1 cellular context compared by ENCODE assay signal in genomic region chr11:9347100-9347499, GRCh38.
A peak's percentile ranks its signal among the peaks of the same experiment; 100 is the strongest.
TF ChIP-seq lines count a peak whose summit lies in the region.

No MANE protein-coding gene starts in this region.

TF ChIP-seq in K562, 482 proteins besides CTCF, POLR2A, EP300 and RAD21 (continued from another document and continues in another):
- TF ChIP-seq, protein P1, sequence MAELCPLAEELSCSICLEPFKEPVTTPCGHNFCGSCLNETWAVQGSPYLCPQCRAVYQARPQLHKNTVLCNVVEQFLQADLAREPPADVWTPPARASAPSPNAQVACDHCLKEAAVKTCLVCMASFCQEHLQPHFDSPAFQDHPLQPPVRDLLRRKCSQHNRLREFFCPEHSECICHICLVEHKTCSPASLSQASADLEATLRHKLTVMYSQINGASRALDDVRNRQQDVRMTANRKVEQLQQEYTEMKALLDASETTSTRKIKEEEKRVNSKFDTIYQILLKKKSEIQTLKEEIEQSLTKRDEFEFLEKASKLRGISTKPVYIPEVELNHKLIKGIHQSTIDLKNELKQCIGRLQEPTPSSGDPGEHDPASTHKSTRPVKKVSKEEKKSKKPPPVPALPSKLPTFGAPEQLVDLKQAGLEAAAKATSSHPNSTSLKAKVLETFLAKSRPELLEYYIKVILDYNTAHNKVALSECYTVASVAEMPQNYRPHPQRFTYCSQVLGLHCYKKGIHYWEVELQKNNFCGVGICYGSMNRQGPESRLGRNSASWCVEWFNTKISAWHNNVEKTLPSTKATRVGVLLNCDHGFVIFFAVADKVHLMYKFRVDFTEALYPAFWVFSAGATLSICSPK (IDR thresholded peaks at IDR 0.05; ENCODE audit: borderline replicate concordance) = no peak
- TF ChIP-seq NCOA6 (IDR thresholded peaks at IDR 0.05) (no peak), NFRKB (IDR thresholded peaks at IDR 0.05; ENCODE audit: low read depth) (no peak), NFIC (IDR thresholded peaks at IDR 0.05) (no peak), TBP (optimal IDR thresholded peaks at IDR 0.05; ENCODE audit: low read depth, low read length) (no peak), RUNX1 (IDR thresholded peaks at IDR 0.05; ENCODE audit: low read depth) (no peak), ZC3H8 (IDR thresholded peaks at IDR 0.05) (no peak), BCOR (IDR thresholded peaks at IDR 0.05) (no peak), STAT6 (CRISPR knock-in tag; IDR thresholded peaks at IDR 0.05) (no peak), CHD2 (IDR thresholded peaks at IDR 0.05; ENCODE audit: low read depth, low read length) (no peak), DNMT1 (IDR thresholded peaks at IDR 0.05) (no peak), HDAC8 (tag; IDR thresholded peaks at IDR 0.05) (no peak), ILK (tag; IDR thresholded peaks at IDR 0.05; ENCODE audit: borderline replicate concordance, low read depth) (no peak), FUS (optimal IDR thresholded peaks at IDR 0.05; ENCODE audit: low read depth, low read length) (no peak), SOX6 (IDR thresholded peaks at IDR 0.05) (peak; percentile 74), MIER1 (IDR thresholded peaks at IDR 0.05; ENCODE audit: low read depth) (no peak), TBL1XR1 (IDR thresholded peaks at IDR 0.05; ENCODE audit: low read length in 2 of 2) (no peak), ZNF143 (CRISPR knock-in tag; IDR thresholded peaks at IDR 0.05) (no peak), SMARCA4 (IDR thresholded peaks at IDR 0.05) (peak; percentile 74), CREB3 (tag; conservative IDR thresholded peaks at IDR 0.05; ENCODE audit: low read depth) (no peak), SMARCB1 (IDR thresholded peaks at IDR 0.05; ENCODE audit: insufficient read length, low read depth) (no peak), ZNF561 (CRISPR knock-in tag; conservative IDR thresholded peaks at IDR 0.05) (no peak), SRSF1 (IDR thresholded peaks at IDR 0.05; ENCODE audit: low read depth, low read length) (no peak), PHB (CRISPR knock-in tag; IDR thresholded peaks at IDR 0.05) (no peak), FOXM1 (IDR thresholded peaks at IDR 0.05; ENCODE audit: low read depth) (no peak), FOXM1 (CRISPR knock-in tag; IDR thresholded peaks at IDR 0.05; ENCODE audit: low read depth) (no peak), EGR1 (conservative IDR thresholded peaks at IDR 0.05) (no peak), ZNF232 (CRISPR knock-in tag; IDR thresholded peaks at IDR 0.05) (no peak), MYC (IDR thresholded peaks at IDR 0.05; ENCODE audit: low read depth, low read length) (peak; percentile 83), MYC (CRISPR knock-in tag; IDR thresholded peaks at IDR 0.05; ENCODE audit: borderline replicate concordance, low read depth) (no peak), ZNF23 (CRISPR knock-in tag; IDR thresholded peaks at IDR 0.05) (no peak), MNT (conservative IDR thresholded peaks at IDR 0.05) (peak; percentile 33 to 54; a peak in 1 of 4 replicates), SAFB (IDR thresholded peaks at IDR 0.05; ENCODE audit: borderline replicate concordance, low read depth, low read length) (no peak), ZNF384 (IDR thresholded peaks at IDR 0.05; ENCODE audit: low read depth, low read length) (no peak), WHSC1 (IDR thresholded peaks at IDR 0.05; ENCODE audit: low read length) (no peak), MED1 (CRISPR knock-in tag; IDR thresholded peaks at IDR 0.05; ENCODE audit: borderline replicate concordance) (no peak), HIVEP1 (CRISPR knock-in tag; IDR thresholded peaks at IDR 0.05) (no peak)
- TF ChIP-seq, protein P2, sequence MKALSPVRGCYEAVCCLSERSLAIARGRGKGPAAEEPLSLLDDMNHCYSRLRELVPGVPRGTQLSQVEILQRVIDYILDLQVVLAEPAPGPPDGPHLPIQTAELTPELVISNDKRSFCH (CRISPR knock-in tag; IDR thresholded peaks at IDR 0.05) = no peak
- TF ChIP-seq, protein P2 (tag; IDR thresholded peaks at IDR 0.05) = no peak
- TF ChIP-seq, protein P3, sequence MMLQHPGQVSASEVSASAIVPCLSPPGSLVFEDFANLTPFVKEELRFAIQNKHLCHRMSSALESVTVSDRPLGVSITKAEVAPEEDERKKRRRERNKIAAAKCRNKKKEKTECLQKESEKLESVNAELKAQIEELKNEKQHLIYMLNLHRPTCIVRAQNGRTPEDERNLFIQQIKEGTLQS (IDR thresholded peaks at IDR 0.05) = no peak
- TF ChIP-seq, protein P3 (CRISPR knock-in tag; conservative IDR thresholded peaks at IDR 0.05) = no peak
- TF ChIP-seq, protein P4, sequence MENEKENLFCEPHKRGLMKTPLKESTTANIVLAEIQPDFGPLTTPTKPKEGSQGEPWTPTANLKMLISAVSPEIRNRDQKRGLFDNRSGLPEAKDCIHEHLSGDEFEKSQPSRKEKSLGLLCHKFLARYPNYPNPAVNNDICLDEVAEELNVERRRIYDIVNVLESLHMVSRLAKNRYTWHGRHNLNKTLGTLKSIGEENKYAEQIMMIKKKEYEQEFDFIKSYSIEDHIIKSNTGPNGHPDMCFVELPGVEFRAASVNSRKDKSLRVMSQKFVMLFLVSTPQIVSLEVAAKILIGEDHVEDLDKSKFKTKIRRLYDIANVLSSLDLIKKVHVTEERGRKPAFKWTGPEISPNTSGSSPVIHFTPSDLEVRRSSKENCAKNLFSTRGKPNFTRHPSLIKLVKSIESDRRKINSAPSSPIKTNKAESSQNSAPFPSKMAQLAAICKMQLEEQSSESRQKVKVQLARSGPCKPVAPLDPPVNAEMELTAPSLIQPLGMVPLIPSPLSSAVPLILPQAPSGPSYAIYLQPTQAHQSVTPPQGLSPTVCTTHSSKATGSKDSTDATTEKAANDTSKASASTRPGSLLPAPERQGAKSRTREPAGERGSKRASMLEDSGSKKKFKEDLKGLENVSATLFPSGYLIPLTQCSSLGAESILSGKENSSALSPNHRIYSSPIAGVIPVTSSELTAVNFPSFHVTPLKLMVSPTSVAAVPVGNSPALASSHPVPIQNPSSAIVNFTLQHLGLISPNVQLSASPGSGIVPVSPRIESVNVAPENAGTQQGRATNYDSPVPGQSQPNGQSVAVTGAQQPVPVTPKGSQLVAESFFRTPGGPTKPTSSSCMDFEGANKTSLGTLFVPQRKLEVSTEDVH (IDR thresholded peaks at IDR 0.05; ENCODE audit: low read depth, partially characterized antibody) = no peak
- TF ChIP-seq, protein P5, sequence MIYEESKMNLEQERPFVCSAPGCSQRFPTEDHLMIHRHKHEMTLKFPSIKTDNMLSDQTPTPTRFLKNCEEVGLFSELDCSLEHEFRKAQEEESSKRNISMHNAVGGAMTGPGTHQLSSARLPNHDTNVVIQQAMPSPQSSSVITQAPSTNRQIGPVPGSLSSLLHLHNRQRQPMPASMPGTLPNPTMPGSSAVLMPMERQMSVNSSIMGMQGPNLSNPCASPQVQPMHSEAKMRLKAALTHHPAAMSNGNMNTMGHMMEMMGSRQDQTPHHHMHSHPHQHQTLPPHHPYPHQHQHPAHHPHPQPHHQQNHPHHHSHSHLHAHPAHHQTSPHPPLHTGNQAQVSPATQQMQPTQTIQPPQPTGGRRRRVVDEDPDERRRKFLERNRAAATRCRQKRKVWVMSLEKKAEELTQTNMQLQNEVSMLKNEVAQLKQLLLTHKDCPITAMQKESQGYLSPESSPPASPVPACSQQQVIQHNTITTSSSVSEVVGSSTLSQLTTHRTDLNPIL (CRISPR knock-in tag; IDR thresholded peaks at IDR 0.05) = no peak
- TF ChIP-seq, protein P6, sequence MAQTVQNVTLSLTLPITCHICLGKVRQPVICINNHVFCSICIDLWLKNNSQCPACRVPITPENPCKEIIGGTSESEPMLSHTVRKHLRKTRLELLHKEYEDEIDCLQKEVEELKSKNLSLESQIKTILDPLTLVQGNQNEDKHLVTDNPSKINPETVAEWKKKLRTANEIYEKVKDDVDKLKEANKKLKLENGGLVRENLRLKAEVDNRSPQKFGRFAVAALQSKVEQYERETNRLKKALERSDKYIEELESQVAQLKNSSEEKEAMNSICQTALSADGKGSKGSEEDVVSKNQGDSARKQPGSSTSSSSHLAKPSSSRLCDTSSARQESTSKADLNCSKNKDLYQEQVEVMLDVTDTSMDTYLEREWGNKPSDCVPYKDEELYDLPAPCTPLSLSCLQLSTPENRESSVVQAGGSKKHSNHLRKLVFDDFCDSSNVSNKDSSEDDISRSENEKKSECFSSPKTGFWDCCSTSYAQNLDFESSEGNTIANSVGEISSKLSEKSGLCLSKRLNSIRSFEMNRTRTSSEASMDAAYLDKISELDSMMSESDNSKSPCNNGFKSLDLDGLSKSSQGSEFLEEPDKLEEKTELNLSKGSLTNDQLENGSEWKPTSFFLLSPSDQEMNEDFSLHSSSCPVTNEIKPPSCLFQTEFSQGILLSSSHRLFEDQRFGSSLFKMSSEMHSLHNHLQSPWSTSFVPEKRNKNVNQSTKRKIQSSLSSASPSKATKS (CRISPR knock-in tag; IDR thresholded peaks at IDR 0.05) = no peak
- TF ChIP-seq, protein P7, sequence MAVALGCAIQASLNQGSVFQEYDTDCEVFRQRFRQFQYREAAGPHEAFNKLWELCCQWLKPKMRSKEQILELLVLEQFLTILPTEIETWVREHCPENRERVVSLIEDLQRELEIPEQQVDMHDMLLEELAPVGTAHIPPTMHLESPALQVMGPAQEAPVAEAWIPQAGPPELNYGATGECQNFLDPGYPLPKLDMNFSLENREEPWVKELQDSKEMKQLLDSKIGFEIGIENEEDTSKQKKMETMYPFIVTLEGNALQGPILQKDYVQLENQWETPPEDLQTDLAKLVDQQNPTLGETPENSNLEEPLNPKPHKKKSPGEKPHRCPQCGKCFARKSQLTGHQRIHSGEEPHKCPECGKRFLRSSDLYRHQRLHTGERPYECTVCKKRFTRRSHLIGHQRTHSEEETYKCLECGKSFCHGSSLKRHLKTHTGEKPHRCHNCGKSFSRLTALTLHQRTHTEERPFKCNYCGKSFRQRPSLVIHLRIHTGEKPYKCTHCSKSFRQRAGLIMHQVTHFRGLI (CRISPR knock-in tag; IDR thresholded peaks at IDR 0.05) = no peak
- TF ChIP-seq, protein P8, sequence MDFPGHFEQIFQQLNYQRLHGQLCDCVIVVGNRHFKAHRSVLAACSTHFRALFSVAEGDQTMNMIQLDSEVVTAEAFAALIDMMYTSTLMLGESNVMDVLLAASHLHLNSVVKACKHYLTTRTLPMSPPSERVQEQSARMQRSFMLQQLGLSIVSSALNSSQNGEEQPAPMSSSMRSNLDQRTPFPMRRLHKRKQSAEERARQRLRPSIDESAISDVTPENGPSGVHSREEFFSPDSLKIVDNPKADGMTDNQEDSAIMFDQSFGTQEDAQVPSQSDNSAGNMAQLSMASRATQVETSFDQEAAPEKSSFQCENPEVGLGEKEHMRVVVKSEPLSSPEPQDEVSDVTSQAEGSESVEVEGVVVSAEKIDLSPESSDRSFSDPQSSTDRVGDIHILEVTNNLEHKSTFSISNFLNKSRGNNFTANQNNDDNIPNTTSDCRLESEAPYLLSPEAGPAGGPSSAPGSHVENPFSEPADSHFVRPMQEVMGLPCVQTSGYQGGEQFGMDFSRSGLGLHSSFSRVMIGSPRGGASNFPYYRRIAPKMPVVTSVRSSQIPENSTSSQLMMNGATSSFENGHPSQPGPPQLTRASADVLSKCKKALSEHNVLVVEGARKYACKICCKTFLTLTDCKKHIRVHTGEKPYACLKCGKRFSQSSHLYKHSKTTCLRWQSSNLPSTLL (IDR thresholded peaks at IDR 0.05) = no peak
